24 cellular contexts compared by ENCODE assay signal in the genomic region with DNA sequence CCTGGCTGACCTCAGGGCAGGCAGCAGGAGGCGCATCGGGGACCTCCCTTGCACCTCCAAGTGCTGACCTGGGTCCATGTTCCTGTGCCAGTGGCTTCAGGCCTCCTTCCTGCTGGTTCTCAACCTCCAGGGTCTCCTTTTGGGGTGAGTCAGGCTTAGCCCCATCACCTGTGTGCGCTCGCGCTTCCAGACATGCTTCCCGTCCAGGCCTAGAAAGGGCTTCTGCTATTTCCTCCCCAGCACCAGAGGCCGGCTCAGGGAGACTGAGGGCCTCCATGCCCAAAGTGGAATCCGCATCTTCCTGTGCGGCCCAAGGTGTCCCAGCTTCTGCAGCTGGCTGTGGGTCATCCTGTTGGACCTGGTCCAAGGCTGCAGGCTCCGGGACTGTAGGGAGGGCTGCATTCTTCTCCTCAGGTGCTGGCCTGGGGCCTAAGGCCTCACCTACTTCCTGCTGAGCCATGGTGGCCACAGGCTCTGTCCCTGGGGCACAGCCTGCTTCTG. TPM values are rescaled to one million over a fixed set of nuclear protein-coding genes. Genes with fewer than 3 reads are reported as not detected.
DNase-seq lines count a peak whose midpoint lies in the region; ATAC-seq and TF ChIP-seq lines count a peak whose summit lies in the region.
"Had no signal": no experiment of that assay in that cellular context is flagged by ENCODE, and none has a peak within 500 bp of the region (broad histone marks: within the 10 kb centered on the region; RNA-seq: fewer than 3 reads in every experiment).

No MANE protein-coding gene starts in this region.

- TF ChIP-seq RAD21 in SK-N-SH (IDR thresholded peaks at IDR 0.05; ENCODE audit: low read length): no peak
- no peak for TF ChIP-seq RAD21 in Ishikawa (IDR thresholded peaks at IDR 0.05; ENCODE audit: low read depth)

- H2AFZ ChIP-seq in SK-N-SH (ENCODE audit: low read depth): no peak overlapping the region
- no peak overlapping the region for H2AFZ ChIP-seq in trophoblast cell (ENCODE audit: insufficient read depth, low read length, poor library complexity)

- peaks cover 7 to 37% of the 10 kb centered on the region in 2 experiments for H3K36me3 ChIP-seq in SK-N-SH (replicated peaks in 1 of 2; ENCODE audit: control insufficient read depth in 1 of 2, insufficient read depth in 2 of 2, low read length in 1 of 2)
- H3K36me3 ChIP-seq in trophoblast cell (ENCODE audit: control insufficient read depth in 1 of 2, insufficient read depth in 2 of 2, low read length in 2 of 2): peaks cover 0 to 6% of the 10 kb centered on the region in 2 experiments
- H3K36me3 ChIP-seq: adrenal gland, cardiac muscle cell, transverse colon had no signal

- no peaks in the 10 kb centered on the region for H3K9me3 ChIP-seq in SK-N-SH
- peaks cover 9% of the 10 kb centered on the region for H3K9me3 ChIP-seq in trophoblast cell (ENCODE audit: insufficient read depth, low read depth, low read length)
- H3K9me3 ChIP-seq: adrenal gland, heart left ventricle, transverse colon had no signal

- H3K4me1 ChIP-seq in SK-N-SH (ENCODE audit: control insufficient read depth in 1 of 2, insufficient read depth in 2 of 2, low read depth in 1 of 2, low read length in 1 of 2): peaks cover 0 to 25% of the 10 kb centered on the region in 2 experiments; a peak in 1 of 4 replicates
- peaks cover 10 to 13% of the 10 kb centered on the region in 2 experiments for H3K4me1 ChIP-seq in trophoblast cell (ENCODE audit: control insufficient read depth in 1 of 2, insufficient read depth in 2 of 2, low read length in 2 of 2)
- H3K4me1 ChIP-seq: transverse colon had no signal

- peaks cover 3% of the 10 kb centered on the region for H3F3A ChIP-seq in SK-N-SH (replicated peaks; ENCODE audit: insufficient read depth)

- no peak overlapping the region for H4K8ac ChIP-seq in trophoblast cell (ENCODE audit: low read depth, low read length)

- H3K27me3 ChIP-seq in SK-N-SH (ENCODE audit: insufficient read depth) (no peaks in the 10 kb centered on the region), trophoblast cell (ENCODE audit: insufficient read depth, low read length) (no peaks in the 10 kb centered on the region)
- H3K27me3 ChIP-seq: adrenal gland, heart left ventricle, transverse colon had no signal

- no peak overlapping the region for H4K91ac ChIP-seq in trophoblast cell (ENCODE audit: low read depth, low read length)

- no peak overlapping the region for H2BK5ac ChIP-seq in trophoblast cell (ENCODE audit: low read depth, low read length, poor library complexity)

- no peak overlapping the region; a peak in 1 of 4 replicates for H3K27ac ChIP-seq in SK-N-SH (ENCODE audit: low read depth in 2 of 2, low read length in 1 of 2)
- H3K27ac ChIP-seq in coronary artery: no peak overlapping the region
- no peak overlapping the region for H3K27ac ChIP-seq in trophoblast cell (ENCODE audit: low read depth, low read length)
- H3K27ac ChIP-seq: 22Rv1, cardiac muscle cell, heart left ventricle, KMS-11, transverse colon had no signal

- H3K4me3 ChIP-seq in SK-N-SH (ENCODE audit: low read depth in 2 of 2, low read length in 1 of 2) (no peak overlapping the region), coronary artery (no peak overlapping the region), trophoblast cell (ENCODE audit: low read depth, low read length) (no peak overlapping the region)
- H3K4me3 ChIP-seq: adrenal gland, cardiac muscle cell, heart left ventricle, lung, transverse colon had no signal

- CTCF ChIA-PET in SK-N-SH (lab: Yijun Ruan, JAX): no interaction called here

- H3K4ac ChIP-seq in trophoblast cell (ENCODE audit: low read depth, low read length): no peak overlapping the region

- ATAC-seq in SK-N-SH treated with all-trans-retinoic acid at 6 μM for 48 hours: no peak; the same call in 2 of the 3 replicates
- ATAC-seq in HG02610 (IDR thresholded peaks at IDR 0.05; ENCODE audit: unreplicated experiment): no peak
- ATAC-seq: activated CD8-positive, alpha-beta T cell treated with anti-CD3 and anti-CD28 coated beads, Interleukin-2, amount 10 ng/mL, durations not matched to agents 7 days and 5 days; WTC11 had no signal

- no peak overlapping the region for H2AK5ac ChIP-seq in trophoblast cell (ENCODE audit: low read length)

- TF ChIP-seq CTCF in SK-N-SH (IDR thresholded peaks at IDR 0.05) (no peak), coronary artery (IDR thresholded peaks at IDR 0.05) (no peak)

- DNase-seq in SK-N-SH: peak; percentile 24
- peak; percentile 70 for DNase-seq in coronary artery (ENCODE audit: low spot score)
- peak; percentile 6 to 41 for DNase-seq in trophoblast cell
- DNase-seq in GM19240 (ENCODE audit: insufficient read length, low spot score): no peak
- no peak for DNase-seq in activated CD8-positive, alpha-beta memory T cell treated with anti-CD3 and anti-CD28 coated beads for 24 hours
- DNase-seq: activated CD8-positive, alpha-beta T cell treated with anti-CD3 and anti-CD28 coated beads, Interleukin-2, amount 10 ng/mL, durations not matched to agents 7 days and 5 days; HFFc6; immature natural killer cell; NCI-H1092; NCI-H2081 treated with DMSO at 0.1 percent for 48 hours; NCI-H510A; SHP77 treated with DMSO at 0.1 percent for 48 hours; T-helper 2 cell; transverse colon had no signal

- POLR2A ChIA-PET in SK-N-SH (lab: Yijun Ruan, JAX): no interaction called here

- TF ChIP-seq EP300 in SK-N-SH (IDR thresholded peaks at IDR 0.05; ENCODE audit: borderline replicate concordance in 1 of 2, low read depth in 1 of 2, low read length in 1 of 2) (no peak), Ishikawa (IDR thresholded peaks at IDR 0.05; ENCODE audit: borderline replicate concordance) (no peak)

- H3K79me1 ChIP-seq in trophoblast cell (ENCODE audit: low read length): no peaks in the 10 kb centered on the region

- H3K79me2 ChIP-seq in SK-N-SH (ENCODE audit: insufficient read depth) (peaks cover 13% of the 10 kb centered on the region; the same call in 1 of the 2 replicates), trophoblast cell (ENCODE audit: control insufficient read depth, insufficient read depth, low read length, poor library complexity) (no peaks in the 10 kb centered on the region)

- WGBS in SK-N-SH (ENCODE audit: low lambda C conversion rate): 98% methylated on average over 5 of the region's 10 CpGs
- no CpG with 5 or more reads among the region's 10 CpGs for WGBS in trophoblast cell (ENCODE audit: extremely low coverage, insufficient coverage, insufficient read length)

- no peak overlapping the region for H2BK120ac ChIP-seq in trophoblast cell (ENCODE audit: insufficient read depth, low read length, poor library complexity)

- H3K18ac ChIP-seq in trophoblast cell (ENCODE audit: low read length): no peak overlapping the region

- H3K9me2 ChIP-seq in SK-N-SH: no peaks in the 10 kb centered on the region

- no peaks in the 10 kb centered on the region; the same call in 1 of the 2 replicates for H4K20me1 ChIP-seq in SK-N-SH (ENCODE audit: insufficient read depth)

- H3K9ac ChIP-seq in SK-N-SH (no peak overlapping the region), trophoblast cell (ENCODE audit: low read length) (no peak overlapping the region)
- H3K9ac ChIP-seq: KMS-11 had no signal

- no peak overlapping the region for H4K12ac ChIP-seq in trophoblast cell (ENCODE audit: low read depth, low read length)

- H3K4me2 ChIP-seq in SK-N-SH: no peak overlapping the region
- no peak overlapping the region for H3K4me2 ChIP-seq in trophoblast cell (ENCODE audit: low read length)
- H3K4me2 ChIP-seq: KMS-11 had no signal

- no peak overlapping the region for H3K23ac ChIP-seq in trophoblast cell (ENCODE audit: low read length)

- no peak overlapping the region for H3K14ac ChIP-seq in trophoblast cell (ENCODE audit: low read length)

- H2BK12ac ChIP-seq in trophoblast cell (ENCODE audit: low read length): no peak overlapping the region

TF ChIP-seq in SK-N-SH, 30 proteins besides CTCF, POLR2A, EP300 and RAD21 (continues in another document):
- TF ChIP-seq RFX5 (IDR thresholded peaks at IDR 0.05; ENCODE audit: low read length) (no peak), FOXM1 (IDR thresholded peaks at IDR 0.05; ENCODE audit: low read depth) (no peak), USF2 (IDR thresholded peaks at IDR 0.05; ENCODE audit: borderline replicate concordance, low read depth, low read length) (no peak)

TF ChIP-seq in SK-N-SH treated with all-trans-retinoic acid at 6 μM for 48 hours, 23 proteins besides CTCF, POLR2A, EP300 and RAD21 (continues in another document):
- TF ChIP-seq ZNF70 (CRISPR knock-in tag; IDR thresholded peaks at IDR 0.05) (no peak), RARB (CRISPR knock-in tag; IDR thresholded peaks at IDR 0.05) (no peak)

TF ChIP-seq in Ishikawa, 13 proteins besides CTCF, POLR2A, EP300 and RAD21 (continues in another document):
- 0 out of 2 replicates have a peak, but pooled peaks have one; percentile 26 for TF ChIP-seq YY1 (IDR thresholded peaks at IDR 0.05; ENCODE audit: low read depth)
- TF ChIP-seq USF1 (IDR thresholded peaks at IDR 0.05): no peak
- no peak for TF ChIP-seq FOXM1 (IDR thresholded peaks at IDR 0.05; ENCODE audit: borderline replicate concordance, low read depth)
- peak; percentile 90 for TF ChIP-seq NFIC (IDR thresholded peaks at IDR 0.05)
- TF ChIP-seq CREB1 (IDR thresholded peaks at IDR 0.05; ENCODE audit: low read depth): no peak
- TF ChIP-seq TAF1 (IDR thresholded peaks at IDR 0.05; ENCODE audit: low read depth): no peak
- TF ChIP-seq ZBTB7A (IDR thresholded peaks at IDR 0.05; ENCODE audit: low read depth): no peak
- no peak; the same call in 1 of the 2 replicates for TF ChIP-seq TCF12 (IDR thresholded peaks at IDR 0.05; ENCODE audit: low read depth)
- TF ChIP-seq EGR1 (IDR thresholded peaks at IDR 0.05): no peak
- no peak for TF ChIP-seq CEBPB (IDR thresholded peaks at IDR 0.05)
- TF ChIP-seq MAX (IDR thresholded peaks at IDR 0.05): no peak
- TF ChIP-seq TEAD4 (IDR thresholded peaks at IDR 0.05): peak; percentile 62

RNA-seq across cellular contexts. Expression of gene NACAD, which starts 5.9 kb away (rescaled TPM):
- polyA plus RNA-seq in SK-N-SH (2012; rRNA removed): 1.5 and 2.8 TPM in 2 replicates
- polyA plus RNA-seq in SK-N-SH (2012; cell fraction: cytosol; rRNA removed): 1.1 and 1.9 TPM in 2 replicates
- 5.8 and 9.2 TPM in 2 replicates for polyA plus RNA-seq in SK-N-SH (2012; cell fraction: nucleus; rRNA removed)
- polyA plus RNA-seq in trophoblast cell (2013): 6.1 and 6.3 TPM in 2 replicates

RNA-seq across cellular contexts. Expression of gene TBRG4, which starts 28.6 kb away (rescaled TPM):
- polyA plus RNA-seq in SK-N-SH (2012; rRNA removed): 76.2 and 89.4 TPM in 2 replicates
- polyA plus RNA-seq in SK-N-SH (2012; cell fraction: cytosol; rRNA removed): 29.3 and 48.3 TPM in 2 replicates
- 211 and 212 TPM in 2 replicates for polyA plus RNA-seq in SK-N-SH (2012; cell fraction: nucleus; rRNA removed)
- 51.4 and 52.2 TPM in 2 replicates for polyA plus RNA-seq in trophoblast cell (2013)

Comparison
In these comparisons a context has a peak if more than half of its experiments do, and no peak if none do; other contexts are left out.
1. DNase-seq: peak in SK-N-SH (single experiment), coronary artery (single experiment) and trophoblast cell (2 of 2); none in GM19240 (single experiment) and activated CD8-positive, alpha-beta memory T cell treated with anti-CD3 and anti-CD28 coated beads for 24 hours (single experiment).